Comparison of ENCODE assay signal across 8 cellular contexts in genomic region chr17:57084802-57085447, GRCh38. TPM values are rescaled to one million over a fixed set of nuclear protein-coding genes. Genes with fewer than 3 reads are reported as not detected.
DNase-seq lines count a peak whose midpoint lies in the region; ATAC-seq, FAIRE-seq and TF ChIP-seq lines count a peak whose summit lies in the region.

A gene with protein sequence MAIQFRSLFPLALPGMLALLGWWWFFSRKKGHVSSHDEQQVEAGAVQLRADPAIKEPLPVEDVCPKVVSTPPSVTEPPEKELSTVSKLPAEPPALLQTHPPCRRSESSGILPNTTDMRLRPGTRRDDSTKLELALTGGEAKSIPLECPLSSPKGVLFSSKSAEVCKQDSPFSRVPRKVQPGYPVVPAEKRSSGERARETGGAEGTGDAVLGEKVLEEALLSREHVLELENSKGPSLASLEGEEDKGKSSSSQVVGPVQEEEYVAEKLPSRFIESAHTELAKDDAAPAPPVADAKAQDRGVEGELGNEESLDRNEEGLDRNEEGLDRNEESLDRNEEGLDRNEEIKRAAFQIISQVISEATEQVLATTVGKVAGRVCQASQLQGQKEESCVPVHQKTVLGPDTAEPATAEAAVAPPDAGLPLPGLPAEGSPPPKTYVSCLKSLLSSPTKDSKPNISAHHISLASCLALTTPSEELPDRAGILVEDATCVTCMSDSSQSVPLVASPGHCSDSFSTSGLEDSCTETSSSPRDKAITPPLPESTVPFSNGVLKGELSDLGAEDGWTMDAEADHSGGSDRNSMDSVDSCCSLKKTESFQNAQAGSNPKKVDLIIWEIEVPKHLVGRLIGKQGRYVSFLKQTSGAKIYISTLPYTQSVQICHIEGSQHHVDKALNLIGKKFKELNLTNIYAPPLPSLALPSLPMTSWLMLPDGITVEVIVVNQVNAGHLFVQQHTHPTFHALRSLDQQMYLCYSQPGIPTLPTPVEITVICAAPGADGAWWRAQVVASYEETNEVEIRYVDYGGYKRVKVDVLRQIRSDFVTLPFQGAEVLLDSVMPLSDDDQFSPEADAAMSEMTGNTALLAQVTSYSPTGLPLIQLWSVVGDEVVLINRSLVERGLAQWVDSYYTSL (plus strand): TSS chr17:57085246. CDS start chr17:57105465, 20,219 bp downstream.

- H3K9me1 ChIP-seq in endothelial cell of umbilical vein (replicated peaks; ENCODE audit: control insufficient read depth, extremely low read depth, insufficient read depth, low read length): no peaks in the 10 kb centered on the region

- intact Hi-C loops in endothelial cell of umbilical vein (cut with micrococcal nuclease): loop anchor here (1.0 to 10.0 kb wide), 4 partner anchors 108 to 1440 kb away; partner anchors contain the start of gene SCPEP1

- dilution Hi-C loops in endothelial cell of umbilical vein (cut with MboI; ENCODE audit: extremely low pct_ligation_motif_present, low sequenced_read_pairs): no loop called here

- ATAC-seq in GM21528 (IDR thresholded peaks at IDR 0.05; ENCODE audit: low FRiP score, unreplicated experiment): peak; percentile 83

- DNase-seq in DMS114 treated with DMSO at 0.1 percent for 48 hours (lab: John Stamatoyannopoulos, UW; ENCODE audit: unreplicated experiment) (peak; percentile 85), HuH-7.5 (ENCODE audit: low spot score) (peak; percentile 98), endothelial cell of umbilical vein (ENCODE audit: low read depth, low spot score) (peak; percentile 95), middle frontal gyrus (ENCODE audit: extremely low spot score, low spot score) (peak; percentile 94)
- peak; percentile 96 for DNase-seq in activated CD8-positive, alpha-beta memory T cell treated with anti-CD3 and anti-CD28 coated beads, Interleukin-2, amount 50 U/mL, for 48 hours
- DNase-seq in stimulated activated CD8-positive, alpha-beta memory T cell treated with anti-CD3 and anti-CD28 coated beads, Interleukin-2, amount 100 ng/mL, for 48 hours (ENCODE audit: low read depth in 2 of 2): peak; percentile 87 to 93

- H3K9me3 ChIP-seq in OCI-LY3 (ENCODE audit: insufficient read depth, low read length): no peaks in the 10 kb centered on the region
- H3K9me3 ChIP-seq in endothelial cell of umbilical vein (replicated peaks; ENCODE audit: control insufficient read depth, insufficient read depth, low read length): no peaks in the 10 kb centered on the region

- peak within 1 kb of the TSS; percentile 81 for H2AFZ ChIP-seq in OCI-LY3 (ENCODE audit: low read depth, low read length)
- peak within 1 kb of the TSS; percentile 94 for H2AFZ ChIP-seq in endothelial cell of umbilical vein (ENCODE audit: low read depth, low read length)

- H3K27ac ChIP-seq in OCI-LY3 (ENCODE audit: low read length) (peak within 1 kb of the TSS; percentile 52), endothelial cell of umbilical vein (ENCODE audit: insufficient read depth, low read depth, low read length) (peak within 1 kb of the TSS; percentile 88)

- H3K4me3 ChIP-seq in OCI-LY3 (ENCODE audit: low read length): peak within 1 kb of the TSS; percentile 99
- peak within 1 kb of the TSS; percentile 45 to 99 (median 68) for H3K4me3 ChIP-seq in endothelial cell of umbilical vein (replicated peaks in 1 of 3; ENCODE audit: insufficient read depth in 1 of 3, low read depth in 1 of 3, low read length in 3 of 3)

- peak within 1 kb of the TSS; percentile 100 for H3K4me2 ChIP-seq in OCI-LY3 (ENCODE audit: low read length)
- H3K4me2 ChIP-seq in endothelial cell of umbilical vein (ENCODE audit: insufficient read depth, low read length): peak within 1 kb of the TSS; percentile 75

- peak; percentile 95 for TF ChIP-seq POLR2A in endothelial cell of umbilical vein (IDR thresholded peaks at IDR 0.05; ENCODE audit: low read depth, low read length)

- peak; percentile 14; the same call in 1 of the 2 replicates for TF ChIP-seq CTCF in OCI-LY3 (IDR thresholded peaks at IDR 0.05; ENCODE audit: low read depth, low read length)
- peak in 1 of 2 donors; percentile 29 for TF ChIP-seq CTCF in endothelial cell of umbilical vein (IDR thresholded peaks at IDR 0.05; ENCODE audit: extremely low read depth in 1 of 2, insufficient read depth in 1 of 2, low read depth in 1 of 2, low read length in 2 of 2)

- H3K27me3 ChIP-seq in OCI-LY3 (ENCODE audit: low read depth, low read length) (no peaks in the 10 kb centered on the region), endothelial cell of umbilical vein (ENCODE audit: control insufficient read depth in 2 of 2, insufficient read depth in 2 of 2, low read length in 2 of 2) (peaks cover 0 to 1% of the 10 kb centered on the region in 2 experiments)

- H3K79me2 ChIP-seq in OCI-LY3 (ENCODE audit: low read length) (peaks cover 47% of the 10 kb centered on the region), endothelial cell of umbilical vein (ENCODE audit: control insufficient read depth, insufficient read depth, low read length) (peaks cover 20% of the 10 kb centered on the region)

- peak; percentile 70 for FAIRE-seq in endothelial cell of umbilical vein (lab: Jason Lieb, UNC)

- POLR2A ChIA-PET in endothelial cell of umbilical vein (lab: Charles Lee): no interaction called here

- BruUV-seq in endothelial cell of umbilical vein (replicated peaks; lab: Mats Ljungman, UMichigan): no TSS peak

- H4K20me1 ChIP-seq in OCI-LY3 (ENCODE audit: insufficient read depth, low read length) (peaks cover 34% of the 10 kb centered on the region), endothelial cell of umbilical vein (replicated peaks; ENCODE audit: control insufficient read depth, extremely low read depth, insufficient read depth, low read length) (no peaks in the 10 kb centered on the region)

- CTCF ChIA-PET in endothelial cell of umbilical vein (lab: Charles Lee): interaction anchor here (0.5 to 1.5 kb wide), 7 partner anchors 9 to 699 kb away, joined by 3 to 5 read pairs (median 4); no protein-coding TSS in a partner anchor

- H3K9ac ChIP-seq in OCI-LY3 (ENCODE audit: low read length) (peak within 1 kb of the TSS; percentile 92), endothelial cell of umbilical vein (replicated peaks; ENCODE audit: extremely low read depth, insufficient read depth, low read length) (peak within 1 kb of the TSS; percentile 96)

- H3K36me3 ChIP-seq in OCI-LY3 (replicated peaks; ENCODE audit: low read depth, low read length) (peaks cover 3% of the 10 kb centered on the region), endothelial cell of umbilical vein (ENCODE audit: control insufficient read depth in 2 of 2, extremely low read depth in 1 of 2, insufficient read depth in 2 of 2, low read length in 2 of 2) (no peaks in the 10 kb centered on the region)

- H3K4me1 ChIP-seq in OCI-LY3 (ENCODE audit: low read length): peaks cover 25% of the 10 kb centered on the region
- H3K4me1 ChIP-seq in endothelial cell of umbilical vein (ENCODE audit: control insufficient read depth, extremely low read depth, insufficient read depth, low read length): peaks cover 8% of the 10 kb centered on the region

TF ChIP-seq in endothelial cell of umbilical vein, 7 proteins besides CTCF, POLR2A, EP300 and RAD21:
- TF ChIP-seq POLR2AphosphoS5 (IDR thresholded peaks at IDR 0.05; ENCODE audit: insufficient read depth, low read depth, low read length) (peak; percentile 97), EZH2 (IDR thresholded peaks at IDR 0.05; ENCODE audit: borderline replicate concordance, low read depth, low read length, severe bottlenecking) (no peak), MYC (IDR thresholded peaks at IDR 0.05; ENCODE audit: low read depth, low read length) (peak; percentile 55), FOS (IDR thresholded peaks at IDR 0.05; ENCODE audit: borderline replicate concordance, insufficient read depth, low read length) (peak; percentile 20), MAX (IDR thresholded peaks at IDR 0.05; ENCODE audit: insufficient read depth, insufficient read length) (peak; percentile 65), JUN (IDR thresholded peaks at IDR 0.05; ENCODE audit: borderline replicate concordance, insufficient read depth, insufficient read length, low read depth) (no peak), GATA2 (IDR thresholded peaks at IDR 0.05; ENCODE audit: insufficient read depth, insufficient read length, low read depth, low read length) (no peak)
TF ChIP-seq in endothelial cell of umbilical vein: peak in this region for 4.

RNA-seq across cellular contexts. Expression of the gene that starts here (rescaled TPM):
- total RNA-seq in endothelial cell of umbilical vein: 20.9 and 23.9 TPM in 2 replicates
- 23.9 and 27.7 TPM in 2 replicates for polyA plus RNA-seq in endothelial cell of umbilical vein
- polyA plus RNA-seq in endothelial cell of umbilical vein (2011; cell fraction: cytosol; rRNA removed): 26.7 and 30.1 TPM in 2 replicates
- polyA plus RNA-seq in endothelial cell of umbilical vein (2011; cell fraction: nucleus; rRNA removed): 52.8 and 70.6 TPM in 2 replicates
- 19.5 and 19.9 TPM in 2 replicates for polyA plus RNA-seq in endothelial cell of umbilical vein (2012)
- polyA minus RNA-seq in endothelial cell of umbilical vein: 46.8 and 50.1 TPM in 2 replicates
- 29.9 TPM for polyA minus RNA-seq in endothelial cell of umbilical vein (2011; cell fraction: cytosol; rRNA and poly(A)+ RNA removed)
- 12.1 and 24.6 TPM in 2 replicates for polyA minus RNA-seq in endothelial cell of umbilical vein (2011; cell fraction: nucleus; rRNA and poly(A)+ RNA removed)

Comparison
In these comparisons a context has a peak if more than half of its experiments do, and no peak if none do; other contexts are left out.
1. Peak in every context shown above with its lines: DNase-seq, ATAC-seq, H3K4me3 ChIP-seq and H3K27ac ChIP-seq.